Comparison of ENCODE assay signal across 15 cellular contexts in the genomic region with DNA sequence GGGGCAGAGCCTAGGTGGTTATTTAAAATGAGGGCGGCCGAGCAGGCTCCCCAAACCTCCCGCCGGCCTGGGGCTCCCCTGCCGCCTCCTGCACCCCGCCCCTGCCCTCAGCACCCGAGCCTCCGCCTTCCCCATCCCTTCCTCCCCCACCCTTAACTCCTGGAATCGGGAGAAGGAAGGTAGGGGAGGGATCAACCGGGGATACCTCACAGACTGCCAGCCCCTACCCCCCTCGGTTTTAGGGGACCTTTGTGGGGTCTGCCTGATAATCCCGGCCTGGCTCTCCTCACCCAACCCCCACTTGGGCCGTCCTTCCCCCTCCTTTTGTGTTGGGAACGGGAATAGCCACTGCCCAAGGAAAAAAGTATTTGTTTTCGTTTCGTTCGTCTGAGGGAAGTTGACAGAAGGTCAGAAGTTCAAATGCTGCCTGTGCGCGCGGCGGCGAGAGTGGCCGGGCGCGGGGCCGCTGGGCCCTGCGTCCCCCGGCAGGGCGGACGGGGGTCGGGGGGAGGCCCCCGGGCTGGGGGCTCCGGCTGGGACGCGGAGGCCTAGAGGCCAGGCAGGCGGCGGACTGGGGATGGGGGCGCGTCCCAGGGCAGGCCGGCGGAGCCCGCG. TPM values are rescaled to one million over a fixed set of nuclear protein-coding genes. Genes with fewer than 3 reads are reported as not detected.
DNase-seq lines count a peak whose midpoint lies in the region; ATAC-seq, FAIRE-seq and TF ChIP-seq lines count a peak whose summit lies in the region.
"Had no signal": no experiment of that assay in that cellular context is flagged by ENCODE, and none has a peak within 500 bp of the region (broad histone marks: within the 10 kb centered on the region; RNA-seq: fewer than 3 reads in every experiment).

No MANE protein-coding gene starts in this region.

- CTCF ChIA-PET in endothelial cell of umbilical vein (lab: Charles Lee): interaction anchor here (1.3 kb wide), 1 partner anchor 832 kb away, joined by 3 read pairs; a partner anchor contains a TSS

- DNase-seq in activated naive CD8-positive, alpha-beta T cell treated with anti-CD3 and anti-CD28 coated beads, Interleukin-2, amount 10 ng/mL, durations not matched to agents 7 days and 5 days: no peak
- no peak for DNase-seq in activated naive CD8-positive, alpha-beta T cell treated with anti-CD3 and anti-CD28 coated beads for 36 hours
- DNase-seq in endothelial cell of umbilical vein (ENCODE audit: low read depth, low spot score): no peak
- peak in 1 of 3 donors; percentile 63 for DNase-seq in mucosa of descending colon
- no peak for DNase-seq in type B pancreatic cell (ENCODE audit: extremely low spot score, unreplicated experiment)
- no peak for DNase-seq in SIG-M5 treated with dmso at 0.1 percent for 504 hours (lab: John Stamatoyannopoulos, UW; ENCODE audit: unreplicated experiment)
- no peak for DNase-seq in UCSD-AML1 (lab: John Stamatoyannopoulos, UW; ENCODE audit: unreplicated experiment)
- DNase-seq: activated CD4-positive, alpha-beta T cell treated with anti-CD3 and anti-CD28 coated beads for 4 hours; erythroblast; GF-D8; midbrain; substantia nigra had no signal

- no peaks in the 10 kb centered on the region for H4K20me1 ChIP-seq in endothelial cell of umbilical vein (replicated peaks; ENCODE audit: control insufficient read depth, extremely low read depth, insufficient read depth, low read length)

- H3K36me3 Mint-ChIP-seq in activated naive CD8-positive, alpha-beta T cell treated with anti-CD3 and anti-CD28 coated beads, Interleukin-2, amount 10 ng/mL, durations not matched to agents 7 days and 5 days: no peaks in the 10 kb centered on the region
- H3K36me3 Mint-ChIP-seq in activated naive CD8-positive, alpha-beta T cell treated with anti-CD3 and anti-CD28 coated beads for 36 hours: no peaks in the 10 kb centered on the region
- H3K36me3 Mint-ChIP-seq in type B pancreatic cell: no peaks in the 10 kb centered on the region
- H3K36me3 Mint-ChIP-seq: IgD-negative memory B cell had no signal

- no peaks in the 10 kb centered on the region for H3K9me3 ChIP-seq in endothelial cell of umbilical vein (replicated peaks; ENCODE audit: control insufficient read depth, insufficient read depth, low read length)
- no peaks in the 10 kb centered on the region for H3K9me3 ChIP-seq in mucosa of descending colon

- peak overlapping the region; percentile 56 for H3K4me3 Mint-ChIP-seq in activated naive CD8-positive, alpha-beta T cell treated with anti-CD3 and anti-CD28 coated beads, Interleukin-2, amount 10 ng/mL, durations not matched to agents 7 days and 5 days
- H3K4me3 Mint-ChIP-seq in activated naive CD8-positive, alpha-beta T cell treated with anti-CD3 and anti-CD28 coated beads for 36 hours: no peak overlapping the region
- peak overlapping the region; percentile 86 for H3K4me3 Mint-ChIP-seq in type B pancreatic cell

- H3K4me1 ChIP-seq in endothelial cell of umbilical vein (ENCODE audit: control insufficient read depth, extremely low read depth, insufficient read depth, low read length) (peaks cover 24% of the 10 kb centered on the region), mucosa of descending colon (ENCODE audit: low read depth) (peaks cover 43% of the 10 kb centered on the region)

- peaks cover 40 to 73% of the 10 kb centered on the region in 2 experiments for H3K27me3 ChIP-seq in endothelial cell of umbilical vein (ENCODE audit: control insufficient read depth in 2 of 2, insufficient read depth in 2 of 2, low read length in 2 of 2)

- H3K4me3 ChIP-seq in endothelial cell of umbilical vein (replicated peaks in 1 of 3; ENCODE audit: insufficient read depth in 1 of 3, low read depth in 1 of 3, low read length in 3 of 3) (peak overlapping the region in 1 of 3 experiments; percentile 6), mucosa of descending colon (no peak overlapping the region)

- no TSS peak for BruUV-seq in endothelial cell of umbilical vein (replicated peaks; lab: Mats Ljungman, UMichigan)

- H2AFZ ChIP-seq in endothelial cell of umbilical vein (ENCODE audit: low read depth, low read length): peak overlapping the region; percentile 32

- TF ChIP-seq POLR2A in endothelial cell of umbilical vein (IDR thresholded peaks at IDR 0.05; ENCODE audit: low read depth, low read length): no peak

- H3K79me2 ChIP-seq in endothelial cell of umbilical vein (ENCODE audit: control insufficient read depth, insufficient read depth, low read length): no peaks in the 10 kb centered on the region

- dilution Hi-C loops in endothelial cell of umbilical vein (cut with MboI; ENCODE audit: extremely low pct_ligation_motif_present, low sequenced_read_pairs): no loop called here

- H3K9me3 Mint-ChIP-seq in activated naive CD8-positive, alpha-beta T cell treated with anti-CD3 and anti-CD28 coated beads, Interleukin-2, amount 10 ng/mL, durations not matched to agents 7 days and 5 days: no peaks in the 10 kb centered on the region
- H3K9me3 Mint-ChIP-seq in activated naive CD8-positive, alpha-beta T cell treated with anti-CD3 and anti-CD28 coated beads for 36 hours: no peaks in the 10 kb centered on the region
- no peaks in the 10 kb centered on the region for H3K9me3 Mint-ChIP-seq in type B pancreatic cell
- H3K9me3 Mint-ChIP-seq: activated naive CD4-positive, alpha-beta T cell treated with anti-CD3 and anti-CD28 coated beads, Interleukin-2, amount 50 U/mL, for 72 hours; IgD-negative memory B cell had no signal

- no peak for ATAC-seq in activated naive CD8-positive, alpha-beta T cell treated with anti-CD3 and anti-CD28 coated beads, Interleukin-2, amount 10 ng/mL, durations not matched to agents 7 days and 5 days (ENCODE audit: low read depth)
- ATAC-seq in mucosa of descending colon (peak; percentile 53), GM21528 (IDR thresholded peaks at IDR 0.05; ENCODE audit: low FRiP score, unreplicated experiment) (no peak)
- ATAC-seq: activated naive CD4-positive, alpha-beta T cell treated with anti-CD3 and anti-CD28 coated beads, Interleukin-2, amount 50 U/mL, for 72 hours had no signal

- FAIRE-seq in endothelial cell of umbilical vein (lab: Jason Lieb, UNC): no peak

- H3K36me3 ChIP-seq in endothelial cell of umbilical vein (ENCODE audit: control insufficient read depth in 2 of 2, extremely low read depth in 1 of 2, insufficient read depth in 2 of 2, low read length in 2 of 2) (no peaks in the 10 kb centered on the region), mucosa of descending colon (ENCODE audit: low read depth) (no peaks in the 10 kb centered on the region)

- peak overlapping the region; percentile 54 for H3K27ac Mint-ChIP-seq in activated naive CD8-positive, alpha-beta T cell treated with anti-CD3 and anti-CD28 coated beads, Interleukin-2, amount 10 ng/mL, durations not matched to agents 7 days and 5 days
- no peak overlapping the region for H3K27ac Mint-ChIP-seq in activated naive CD8-positive, alpha-beta T cell treated with anti-CD3 and anti-CD28 coated beads for 36 hours
- peak overlapping the region; percentile 65 for H3K27ac Mint-ChIP-seq in type B pancreatic cell

- H3K9me1 ChIP-seq in endothelial cell of umbilical vein (replicated peaks; ENCODE audit: control insufficient read depth, extremely low read depth, insufficient read depth, low read length): no peaks in the 10 kb centered on the region

- H3K4me2 ChIP-seq in endothelial cell of umbilical vein (ENCODE audit: insufficient read depth, low read length): peak overlapping the region; percentile 38

- TF ChIP-seq CTCF in endothelial cell of umbilical vein (IDR thresholded peaks at IDR 0.05; ENCODE audit: extremely low read depth in 1 of 2, insufficient read depth in 1 of 2, low read depth in 1 of 2, low read length in 2 of 2) (no peak), mucosa of descending colon (IDR thresholded peaks at IDR 0.05) (no peak), type B pancreatic cell (conservative IDR thresholded peaks at IDR 0.05) (no peak)

- POLR2A ChIA-PET in activated naive CD8-positive, alpha-beta T cell treated with anti-CD3 and anti-CD28 coated beads, Interleukin-2, amount 10 ng/mL, durations not matched to agents 7 days and 5 days (lab: Charles Lee): no interaction called here
- POLR2A ChIA-PET in endothelial cell of umbilical vein (lab: Charles Lee): no interaction called here

- no peak overlapping the region for H3K9ac ChIP-seq in endothelial cell of umbilical vein (replicated peaks; ENCODE audit: extremely low read depth, insufficient read depth, low read length)

- peaks cover 14% of the 10 kb centered on the region for H3K4me1 Mint-ChIP-seq in activated naive CD8-positive, alpha-beta T cell treated with anti-CD3 and anti-CD28 coated beads, Interleukin-2, amount 10 ng/mL, durations not matched to agents 7 days and 5 days
- peaks cover 19% of the 10 kb centered on the region for H3K4me1 Mint-ChIP-seq in activated naive CD8-positive, alpha-beta T cell treated with anti-CD3 and anti-CD28 coated beads for 36 hours
- H3K4me1 Mint-ChIP-seq in type B pancreatic cell (ENCODE audit: unreplicated experiment): peaks cover 12% of the 10 kb centered on the region

- no peak overlapping the region for H3K27ac ChIP-seq in endothelial cell of umbilical vein (ENCODE audit: insufficient read depth, low read depth, low read length)

- intact Hi-C loops in endothelial cell of umbilical vein (cut with micrococcal nuclease) (loop anchor here (5.0 to 10.0 kb wide), 3 partner anchors 78 to 1083 kb away; a partner anchor contains a TSS), mucosa of descending colon (cut with DNase I, micrococcal nuclease) (loop anchor here in 1 of 2 donors (10.0 kb wide), 1 partner anchor 1015 kb away; no protein-coding TSS in a partner anchor)

- H3K27me3 Mint-ChIP-seq in activated naive CD8-positive, alpha-beta T cell treated with anti-CD3 and anti-CD28 coated beads, Interleukin-2, amount 10 ng/mL, durations not matched to agents 7 days and 5 days: peaks cover 73% of the 10 kb centered on the region
- H3K27me3 Mint-ChIP-seq in activated naive CD8-positive, alpha-beta T cell treated with anti-CD3 and anti-CD28 coated beads for 36 hours: peaks cover 84% of the 10 kb centered on the region
- H3K27me3 Mint-ChIP-seq in type B pancreatic cell: peaks cover 79% of the 10 kb centered on the region

RNA-seq across cellular contexts. Expression of a gene that starts 2.8 kb away (rescaled TPM):
- not detected for total RNA-seq in activated naive CD8-positive, alpha-beta T cell treated with anti-CD3 and anti-CD28 coated beads, Interleukin-2, amount 10 ng/mL, durations not matched to agents 7 days and 5 days
- total RNA-seq in activated naive CD8-positive, alpha-beta T cell treated with anti-CD3 and anti-CD28 coated beads for 36 hours: not detected
- 0.18 TPM in 1 of 2 replicates, not detected in the other for total RNA-seq in endothelial cell of umbilical vein
- polyA plus RNA-seq in endothelial cell of umbilical vein: not detected in 2 replicates
- polyA plus RNA-seq in endothelial cell of umbilical vein (2011; cell fraction: cytosol; rRNA removed): 0.01 and 0.07 TPM in 2 replicates
- polyA plus RNA-seq in endothelial cell of umbilical vein (2011; cell fraction: nucleus; rRNA removed): 0.05 and 0.06 TPM in 2 replicates
- polyA plus RNA-seq in endothelial cell of umbilical vein (2012): not detected in 2 replicates
- not detected in 2 replicates for polyA minus RNA-seq in endothelial cell of umbilical vein
- not detected for polyA minus RNA-seq in endothelial cell of umbilical vein (2011; cell fraction: cytosol; rRNA and poly(A)+ RNA removed)
- not detected in 2 replicates for polyA minus RNA-seq in endothelial cell of umbilical vein (2011; cell fraction: nucleus; rRNA and poly(A)+ RNA removed)
- 1 to 10 TPM; 2.4 to 9.6 (median 6.6) TPM for total RNA-seq in mucosa of descending colon
- total RNA-seq in type B pancreatic cell (ENCODE audit: low replicate concordance): 24.9 and 28.3 TPM in 2 replicates
- total RNA-seq: activated naive CD4-positive, alpha-beta T cell treated with anti-CD3 and anti-CD28 coated beads, Interleukin-2, amount 50 U/mL, for 72 hours had no signal
- polyA plus RNA-seq: IgD-negative memory B cell had no signal
